Comparison of ENCODE assay signal across 14 cellular contexts in genomic region chr1:55326496-55326895, GRCh38.
"Had no signal": no experiment of that assay in that cellular context is flagged by ENCODE, and none has a peak within 500 bp of the region (broad histone marks: within the 10 kb centered on the region; RNA-seq: fewer than 3 reads in every experiment).

No MANE protein-coding gene starts in this region.

- DNase-seq: activated CD4-positive, alpha-beta T cell treated with anti-CD3 and anti-CD28 coated beads, Interleukin-2, amount 50 U/mL, for 4 hours; activated effector memory CD4-positive, alpha-beta T cell treated with anti-CD3 and anti-CD28 coated beads, Interleukin-2, amount 50 U/mL, for 16 hours; activated naive CD4-positive, alpha-beta T cell treated with anti-CD3 and anti-CD28 coated beads, Interleukin-2, amount 50 U/mL, for 16 hours; activated T-cell treated with anti-CD3 and anti-CD28 coated beads, Interleukin-2, amount 50 U/mL, for 72 hours; aorta; dermis blood vessel endothelial cell; effector memory CD4-positive, alpha-beta T cell; head of caudate nucleus; kidney glomerular epithelial cell; left ventricle myocardium inferior; mammary epithelial cell; stomach; trophoblast cell had no signal

- ATAC-seq: activated T-cell treated with anti-CD3 and anti-CD28 coated beads, Interleukin-2, amount 50 U/mL, for 72 hours had no signal

- H3K4me3 ChIP-seq: left ventricle myocardium inferior, stomach, vagina had no signal
